Comparison of ENCODE assay signal across 1 cellular context in the genomic region with DNA sequence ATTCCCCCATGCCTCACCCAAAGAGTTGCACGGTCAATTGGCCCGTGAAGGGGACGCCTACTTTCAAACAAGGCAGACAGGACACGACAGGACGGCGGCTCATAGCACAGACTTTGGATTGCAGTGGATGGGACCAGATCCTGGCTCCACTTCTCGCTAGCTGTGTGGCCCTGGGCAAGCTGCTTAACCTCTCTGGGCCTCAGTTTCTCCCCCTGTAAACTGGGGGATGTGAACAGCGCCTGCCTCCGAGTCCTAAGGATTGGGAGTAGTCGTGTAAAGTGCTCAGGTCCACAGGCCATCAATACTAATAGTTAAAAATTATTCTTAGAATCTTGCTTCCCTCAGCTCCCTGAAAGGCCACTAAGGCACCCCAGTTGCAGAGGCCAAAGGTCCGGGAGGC.
TF ChIP-seq lines count a peak whose summit lies in the region.

No MANE protein-coding gene starts in this region.

TF ChIP-seq in GM12878, 131 proteins besides CTCF, POLR2A, EP300 and RAD21:
- TF ChIP-seq, protein P1, sequence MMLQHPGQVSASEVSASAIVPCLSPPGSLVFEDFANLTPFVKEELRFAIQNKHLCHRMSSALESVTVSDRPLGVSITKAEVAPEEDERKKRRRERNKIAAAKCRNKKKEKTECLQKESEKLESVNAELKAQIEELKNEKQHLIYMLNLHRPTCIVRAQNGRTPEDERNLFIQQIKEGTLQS (IDR thresholded peaks at IDR 0.05; ENCODE audit: borderline replicate concordance, extremely low read depth, low read depth, low read length) = no peak
- no peak for TF ChIP-seq ESRRA (IDR thresholded peaks at IDR 0.05; ENCODE audit: low read length)
- TF ChIP-seq RB1 (IDR thresholded peaks at IDR 0.05; ENCODE audit: borderline replicate concordance) = no peak
